In the genomic region with DNA sequence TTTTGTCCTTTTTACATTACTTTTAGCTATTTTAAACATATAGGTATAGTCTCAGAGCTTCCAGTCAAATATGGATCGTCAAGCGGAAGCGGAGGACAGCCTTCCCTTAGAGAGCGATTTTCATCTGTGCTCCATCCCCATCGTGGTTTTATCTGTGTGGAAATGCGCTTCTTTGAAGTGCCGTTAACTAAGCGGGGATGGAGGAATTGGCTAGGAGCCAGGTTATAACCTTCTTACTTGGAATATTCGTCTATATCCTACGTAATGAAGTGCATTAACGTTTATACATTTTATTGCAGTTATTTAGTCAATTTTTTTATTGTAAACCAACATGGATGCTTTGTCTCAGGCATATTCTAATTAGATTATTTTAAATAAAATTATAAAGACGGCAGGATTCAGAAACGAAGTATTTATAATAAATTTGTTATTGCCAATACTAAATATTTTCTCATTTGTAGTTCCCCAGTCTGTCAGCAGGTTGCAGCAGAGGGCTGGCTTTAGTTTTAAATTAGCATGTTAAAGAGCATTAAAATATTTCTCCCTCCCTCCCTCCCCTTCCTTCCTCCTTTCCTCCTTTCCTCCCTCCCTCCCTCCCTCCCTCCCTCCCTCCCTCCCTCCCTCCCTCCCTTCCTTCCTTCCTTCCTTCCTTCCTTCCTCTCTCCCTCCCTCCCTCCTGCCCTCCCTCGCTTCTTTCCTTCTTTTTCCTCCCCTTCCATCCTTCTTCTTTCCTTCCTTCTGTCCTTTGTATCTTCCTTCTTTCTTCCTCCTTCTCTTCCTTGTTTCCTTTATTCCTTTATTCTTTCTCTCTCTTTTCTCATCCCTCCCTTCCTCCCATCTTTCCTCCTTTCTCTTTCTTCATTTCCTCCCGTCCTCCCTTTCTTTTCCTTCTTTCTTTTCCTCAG, we compare ENCODE assay signal across 8 cellular contexts.
DNase-seq lines count a peak whose midpoint lies in the region; ATAC-seq and TF ChIP-seq lines count a peak whose summit lies in the region.

No MANE protein-coding gene starts in this region.

- H3K4me3 ChIP-seq in cardiac fibroblast (replicated peaks in 1 of 2; ENCODE audit: low read depth in 2 of 2, low read length in 2 of 2): no peak overlapping the region
- no peak overlapping the region for H3K4me3 ChIP-seq in osteoblast (ENCODE audit: insufficient read depth, low read length)
- H3K4me3 ChIP-seq in H7 (ENCODE audit: insufficient read depth, low read depth, low read length): no peak overlapping the region

- H3K27me3 ChIP-seq in osteoblast (ENCODE audit: insufficient read depth, low read length) (no peaks in the 10 kb centered on the region), H7 (ENCODE audit: control insufficient read depth, insufficient read depth, low read length) (no peaks in the 10 kb centered on the region)

- TF ChIP-seq CTCF in GM12872 (IDR thresholded peaks at IDR 0.05; ENCODE audit: insufficient read depth, low read depth, low read length) (peak; percentile 52; the same call in 2 of the 3 replicates), cardiac fibroblast (IDR thresholded peaks at IDR 0.05; ENCODE audit: low read depth, low read length) (peak; percentile 59), osteoblast (IDR thresholded peaks at IDR 0.05; ENCODE audit: extremely low read depth, low read depth, low read length) (peak; percentile 51)

- DNase-seq in ACHN (peak; percentile 29), NCI-H748 (lab: John Stamatoyannopoulos, UW; ENCODE audit: unreplicated experiment) (peak; percentile 45), cardiac fibroblast (ENCODE audit: low read depth in 2 of 2) (peak; percentile 31 to 62), osteoblast (ENCODE audit: insufficient read length, low spot score, missing footprints) (no peak), left colon (no peak), sciatic nerve (ENCODE audit: low spot score) (no peak), H7 (no peak)

- H3K27ac ChIP-seq in osteoblast (ENCODE audit: low read depth, low read length): no peak overlapping the region

- H3K79me2 ChIP-seq in osteoblast (ENCODE audit: insufficient read depth, low read length): no peaks in the 10 kb centered on the region

- H3K36me3 ChIP-seq in osteoblast (ENCODE audit: insufficient read depth, low read length) (no peaks in the 10 kb centered on the region), H7 (replicated peaks; ENCODE audit: control insufficient read depth, insufficient read depth, low read length) (no peaks in the 10 kb centered on the region)

- H4K20me1 ChIP-seq in osteoblast (ENCODE audit: insufficient read depth, low read length): no peaks in the 10 kb centered on the region

- H2AFZ ChIP-seq in osteoblast (ENCODE audit: low read length): peak overlapping the region; percentile 10

- ATAC-seq in left colon (no peak), sciatic nerve (no peak)

- intact Hi-C loops in left colon (cut with DNase I, micrococcal nuclease) (loop anchor here in 1 of 2 donors (2.0 kb wide), 1 partner anchor 538 kb away; no protein-coding TSS in a partner anchor), sciatic nerve (cut with DNase I) (no loop called here)

- in situ Hi-C loops in ACHN (cut with HindIII; ENCODE audit: low pct_ligation_motif_present, low pct_unique_long_range_greater_than_20kb, low sequenced_read_pairs): no loop called here

- peaks cover 22% of the 10 kb centered on the region for H3K4me1 ChIP-seq in osteoblast (ENCODE audit: insufficient read depth, low read length)

- H3K4me2 ChIP-seq in osteoblast (ENCODE audit: insufficient read depth, low read length): no peak overlapping the region

- no peaks in the 10 kb centered on the region for H3K9me3 ChIP-seq in osteoblast (ENCODE audit: low read depth, low read length)

Comparison
In these comparisons a context has a peak if more than half of its experiments do, and no peak if none do; other contexts are left out.
1. DNase-seq: peak in ACHN (single experiment), NCI-H748 (single experiment) and cardiac fibroblast (2 of 2); none in osteoblast (single experiment), left colon (0 of 2), sciatic nerve (single experiment) and H7 (single experiment).
2. Peak in every context shown above with its lines, with median percentiles within 50 percentile points of each other: CTCF ChIP-seq.